ENCODE assay signal across 8 cellular contexts in the genomic region with DNA sequence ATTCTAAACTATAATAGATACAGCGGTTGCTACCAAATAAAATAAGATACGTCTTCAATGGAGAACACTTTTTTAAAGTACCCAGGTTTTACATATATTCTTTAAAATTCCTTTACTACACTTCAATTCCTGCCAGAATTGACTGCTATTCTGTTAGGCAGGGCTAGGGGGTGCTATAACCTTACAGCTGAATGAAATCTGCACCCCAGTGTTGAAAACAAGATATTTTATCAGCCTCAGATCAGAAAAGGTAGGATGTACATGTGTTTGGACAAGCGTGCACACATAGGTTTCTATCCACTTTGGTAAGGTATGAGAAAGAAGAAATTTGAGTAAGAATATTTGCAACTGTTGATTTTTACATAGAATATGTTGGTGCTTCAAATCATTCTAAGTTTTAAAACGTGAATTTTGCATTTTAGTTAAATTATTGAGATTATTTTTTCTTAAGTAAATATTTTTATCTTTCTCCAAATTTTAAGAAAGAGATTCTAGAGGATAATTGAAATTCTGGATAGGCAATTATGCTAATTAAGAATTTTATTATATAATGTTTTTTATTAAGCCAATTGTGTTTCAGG.
DNase-seq lines count a peak whose midpoint lies in the region; ATAC-seq and TF ChIP-seq lines count a peak whose summit lies in the region.

No MANE protein-coding gene starts in this region.

- intact Hi-C loops in ascending aorta (cut with DNase I): no loop called here

- ATAC-seq in HG02798 (IDR thresholded peaks at IDR 0.05; ENCODE audit: poor library complexity, unreplicated experiment) (peak; percentile 76), left lobe of liver (peak; percentile 82), HG03039 (IDR thresholded peaks at IDR 0.05; ENCODE audit: unreplicated experiment) (no peak)

- H3K9me3 ChIP-seq in ascending aorta: no peaks in the 10 kb centered on the region

- H3K27ac ChIP-seq in ascending aorta: no peak overlapping the region

- H3K4me1 ChIP-seq in ascending aorta: no peaks in the 10 kb centered on the region

- DNase-seq in AG08396 (ENCODE audit: low spot score) (peak; percentile 41), GM13977 (ENCODE audit: low spot score) (peak; percentile 30), NCI-H2107 treated with DMSO at 0.1 percent for 48 hours (lab: John Stamatoyannopoulos, UW; ENCODE audit: unreplicated experiment) (peak; percentile 32), ascending aorta (ENCODE audit: low spot score in 2 of 2) (no peak), left lobe of liver (ENCODE audit: low spot score) (no peak)
- no peak for DNase-seq in activated T-cell treated with anti-CD3 and anti-CD28 coated beads, Interleukin-2, amount 50 U/mL, for 1 hour

- no peak overlapping the region for H3K4me3 ChIP-seq in ascending aorta

- in situ Hi-C loops in GM13977 (cut with MboI; ENCODE audit: low pct_unique_long_range_greater_than_20kb, low sequenced_read_pairs, unreplicated experiment): no loop called here

- peak; percentile 86 for TF ChIP-seq CTCF in GM13977 (IDR thresholded peaks at IDR 0.05; ENCODE audit: extremely low read depth, insufficient read depth, missing control alignments)
- TF ChIP-seq CTCF in ascending aorta (IDR thresholded peaks at IDR 0.05): peak in 2 of 3 experiments; percentile 56 to 76

- H3K27me3 ChIP-seq in ascending aorta: no peaks in the 10 kb centered on the region

- H3K36me3 ChIP-seq in ascending aorta: no peaks in the 10 kb centered on the region

Comparison
In these comparisons a context has a peak if more than half of its experiments do, and no peak if none do; other contexts are left out.
1. DNase-seq: peak in AG08396 (single experiment), GM13977 (single experiment) and NCI-H2107 treated with DMSO at 0.1 percent for 48 hours (single experiment); none in ascending aorta (0 of 2), left lobe of liver (single experiment) and activated T-cell treated with anti-CD3 and anti-CD28 coated beads, Interleukin-2, amount 50 U/mL, for 1 hour (single experiment).